ENCODE assay signal across 8 cellular contexts in genomic region chr19:29831041-29831548, GRCh38. TPM values are rescaled to one million over a fixed set of nuclear protein-coding genes. Genes with fewer than 3 reads are reported as not detected.
DNase-seq lines count a peak whose midpoint lies in the region; ATAC-seq and TF ChIP-seq lines count a peak whose summit lies in the region.

No MANE protein-coding gene starts in this region.

- TF ChIP-seq CTCF in foreskin keratinocyte (conservative IDR thresholded peaks at IDR 0.05) = no peak

- H3K36me3 Mint-ChIP-seq in stimulated activated naive CD8-positive, alpha-beta T cell treated with anti-CD3 and anti-CD28 coated beads, Interleukin-15, Interleukin-2, amounts not matched to agents 100 ng/mL and 50 ng/mL, for 24 hours (ENCODE audit: low read depth) = no peaks in the 10 kb centered on the region

- H3K9me3 Mint-ChIP-seq in stimulated activated naive CD8-positive, alpha-beta T cell treated with anti-CD3 and anti-CD28 coated beads, Interleukin-15, Interleukin-2, amounts not matched to agents 100 ng/mL and 50 ng/mL, for 24 hours = no peaks in the 10 kb centered on the region

- ATAC-seq in foreskin keratinocyte (peak; percentile 78), HG02642 (IDR thresholded peaks at IDR 0.05; ENCODE audit: poor library complexity, unreplicated experiment) (no peak), left colon (no peak)

- peak overlapping the region; percentile 82 for H3K27ac Mint-ChIP-seq in stimulated activated naive CD8-positive, alpha-beta T cell treated with anti-CD3 and anti-CD28 coated beads, Interleukin-15, Interleukin-2, amounts not matched to agents 100 ng/mL and 50 ng/mL, for 24 hours

- intact Hi-C loops in left colon (cut with DNase I, micrococcal nuclease) = no loop called here

- H3K4me3 Mint-ChIP-seq in stimulated activated naive CD8-positive, alpha-beta T cell treated with anti-CD3 and anti-CD28 coated beads, Interleukin-15, Interleukin-2, amounts not matched to agents 100 ng/mL and 50 ng/mL, for 24 hours = peak overlapping the region; percentile 59

- H3K4me1 Mint-ChIP-seq in stimulated activated naive CD8-positive, alpha-beta T cell treated with anti-CD3 and anti-CD28 coated beads, Interleukin-15, Interleukin-2, amounts not matched to agents 100 ng/mL and 50 ng/mL, for 24 hours (ENCODE audit: low read depth) = peaks cover 50% of the 10 kb centered on the region

- no peak overlapping the region for H3K27ac ChIP-seq in foreskin keratinocyte

- H3K27me3 ChIP-seq in foreskin keratinocyte = no peaks in the 10 kb centered on the region

- DNase-seq in NCI-H69 (lab: John Stamatoyannopoulos, UW) = peak; percentile 50
- DNase-seq in activated CD8-positive, alpha-beta memory T cell treated with anti-CD3 and anti-CD28 coated beads, Interleukin-2, amount 50 U/mL, for 48 hours = peak; percentile 77
- DNase-seq in foreskin keratinocyte = peak; percentile 46 to 77
- DNase-seq in amygdala (lab: John Stamatoyannopoulos, UW) = no peak
- DNase-seq in epidermal melanocyte (ENCODE audit: insufficient read length, low spot score) = no peak
- no peak for DNase-seq in left colon

- H3K4me1 ChIP-seq in foreskin keratinocyte = no peaks in the 10 kb centered on the region

- no peaks in the 10 kb centered on the region for H3K27me3 Mint-ChIP-seq in stimulated activated naive CD8-positive, alpha-beta T cell treated with anti-CD3 and anti-CD28 coated beads, Interleukin-15, Interleukin-2, amounts not matched to agents 100 ng/mL and 50 ng/mL, for 24 hours

RNA-seq across cellular contexts. Expression of gene CCNE1, which starts 19.3 kb away (rescaled TPM):
- 11.9 and 13.3 TPM in 2 replicates for total RNA-seq in foreskin keratinocyte
- polyA plus RNA-seq in foreskin keratinocyte = 11.3 and 11.6 TPM in 2 replicates
- 1 to 10 TPM; 4.0 to 4.5 TPM for total RNA-seq in left colon

Comparison
In these comparisons a context has a peak if more than half of its experiments do, and no peak if none do; other contexts are left out.
1. DNase-seq: peak in NCI-H69 (single experiment), activated CD8-positive, alpha-beta memory T cell treated with anti-CD3 and anti-CD28 coated beads, Interleukin-2, amount 50 U/mL, for 48 hours (single experiment) and foreskin keratinocyte (2 of 2); none in amygdala (0 of 56), epidermal melanocyte (single experiment) and left colon (0 of 2).